1 cellular context compared by ENCODE assay signal in genomic region chr10:117004627-117005453, GRCh38.
TF ChIP-seq lines count a peak whose summit lies in the region.

TSS of gene SHTN1 (minus strand) at chr10:117005187. CDS start at chr10:117005079, 108 bp downstream.

TF ChIP-seq in HepG2, 621 proteins besides CTCF, POLR2A, EP300 and RAD21 (continued from another document and continues in another):
- no peak for TF ChIP-seq BRF2 (CRISPR knock-in tag; IDR thresholded peaks at IDR 0.05)
- TF ChIP-seq NR0B2 (CRISPR knock-in tag; IDR thresholded peaks at IDR 0.05), result peak; percentile 78; the same call in 1 of the 2 replicates
- TF ChIP-seq GRHL1 (CRISPR knock-in tag; conservative IDR thresholded peaks at IDR 0.05), result no peak
- TF ChIP-seq TFAP4 (IDR thresholded peaks at IDR 0.05; ENCODE audit: borderline replicate concordance, low read depth), result peak; percentile 20; the same call in 1 of the 2 replicates
- TF ChIP-seq REL (CRISPR knock-in tag; conservative IDR thresholded peaks at IDR 0.05), result 0 out of 2 replicates have a peak, but pooled peaks have one; percentile 35
- no peak for TF ChIP-seq ZNF839 (CRISPR knock-in tag; IDR thresholded peaks at IDR 0.05; ENCODE audit: borderline replicate concordance)
- no peak for TF ChIP-seq KDM6A (CRISPR knock-in tag; IDR thresholded peaks at IDR 0.05; ENCODE audit: low read depth)
- 0 out of 2 replicates have a peak, but pooled peaks have one; percentile 4 for TF ChIP-seq RFXAP (CRISPR knock-in tag; IDR thresholded peaks at IDR 0.05; ENCODE audit: borderline replicate concordance)
- peak; percentile 83 for TF ChIP-seq RBFOX2 (IDR thresholded peaks at IDR 0.05; ENCODE audit: low read depth, low read length)
- peak; percentile 39; the same call in 1 of the 2 replicates for TF ChIP-seq MED1 (CRISPR knock-in tag; IDR thresholded peaks at IDR 0.05)
- TF ChIP-seq ZHX2 (IDR thresholded peaks at IDR 0.05; ENCODE audit: low read depth), result 0 out of 2 replicates have a peak, but pooled peaks have one; percentile 48
- TF ChIP-seq ZHX2 (CRISPR knock-in tag; IDR thresholded peaks at IDR 0.05; ENCODE audit: borderline replicate concordance), result no peak
- peak; percentile 83; the same call in 1 of the 2 replicates for TF ChIP-seq ZSCAN31 (CRISPR knock-in tag; IDR thresholded peaks at IDR 0.05; ENCODE audit: low read depth)
- peak; percentile 4; the same call in 1 of the 2 replicates for TF ChIP-seq ZNF746 (CRISPR knock-in tag; IDR thresholded peaks at IDR 0.05)
- TF ChIP-seq PPARG (CRISPR knock-in tag; conservative IDR thresholded peaks at IDR 0.05), result 0 out of 2 replicates have a peak, but pooled peaks have one; percentile 22
- no peak for TF ChIP-seq SYNCRIP (IDR thresholded peaks at IDR 0.05; ENCODE audit: insufficient read depth, low read depth, low read length)
- no peak for TF ChIP-seq TRIM24 (CRISPR knock-in tag; IDR thresholded peaks at IDR 0.05)
- TF ChIP-seq ELF4 (CRISPR knock-in tag; IDR thresholded peaks at IDR 0.05; ENCODE audit: borderline replicate concordance), result peak; percentile 77; the same call in 1 of the 2 replicates
- no peak for TF ChIP-seq ZNF318 (CRISPR knock-in tag; IDR thresholded peaks at IDR 0.05)
- TF ChIP-seq ISL2 (CRISPR knock-in tag; IDR thresholded peaks at IDR 0.05), result 0 out of 2 replicates have a peak, but pooled peaks have one; percentile 11
- TF ChIP-seq YY1 (IDR thresholded peaks at IDR 0.05; ENCODE audit: insufficient read depth, insufficient replicate concordance, low read depth, low read length), result peak; percentile 59
- no peak for TF ChIP-seq NR2F6 (IDR thresholded peaks at IDR 0.05)
- 0 out of 2 replicates have a peak, but pooled peaks have one; percentile 3 for TF ChIP-seq NR2F6 (CRISPR knock-in tag; IDR thresholded peaks at IDR 0.05)
- TF ChIP-seq ATF4 (CRISPR knock-in tag; IDR thresholded peaks at IDR 0.05), result no peak
- peak; percentile 64; the same call in 1 of the 2 replicates for TF ChIP-seq ATF7-NPFF (CRISPR knock-in tag; IDR thresholded peaks at IDR 0.05; ENCODE audit: low read depth)
- TF ChIP-seq ZNF333 (CRISPR knock-in tag; IDR thresholded peaks at IDR 0.05; ENCODE audit: borderline replicate concordance), result peak; percentile 68; the same call in 1 of the 2 replicates
- TF ChIP-seq NR2C2 (CRISPR knock-in tag; IDR thresholded peaks at IDR 0.05; ENCODE audit: borderline replicate concordance), result peak; percentile 19; the same call in 1 of the 2 replicates
- TF ChIP-seq ZNF768 (CRISPR knock-in tag; IDR thresholded peaks at IDR 0.05), result peak; percentile 34; the same call in 1 of the 2 replicates
- TF ChIP-seq MTF2 (CRISPR knock-in tag; IDR thresholded peaks at IDR 0.05; ENCODE audit: borderline replicate concordance), result 0 out of 2 replicates have a peak, but pooled peaks have one; percentile 36
- peak; percentile 61; the same call in 1 of the 2 replicates for TF ChIP-seq TFDP1 (CRISPR knock-in tag; IDR thresholded peaks at IDR 0.05; ENCODE audit: borderline replicate concordance)
